ENCODE assay signal across 1 cellular context in genomic region chr18:31565345-31565744, GRCh38.
TF ChIP-seq lines count a peak whose summit lies in the region.

No MANE protein-coding gene starts in this region.

TF ChIP-seq in H1, 55 proteins besides CTCF, POLR2A, EP300 and RAD21 (continued from another document):
- TF ChIP-seq CHD7 (IDR thresholded peaks at IDR 0.05; ENCODE audit: insufficient replicate concordance, low read length): no peak
- no peak for TF ChIP-seq CTBP2 (IDR thresholded peaks at IDR 0.05; ENCODE audit: borderline replicate concordance, insufficient read depth, insufficient read length, low read length)
- TF ChIP-seq SIX5 (IDR thresholded peaks at IDR 0.05; ENCODE audit: low read depth, low read length): no peak
- TF ChIP-seq HDAC6 (IDR thresholded peaks at IDR 0.05; ENCODE audit: low read depth, low read length): no peak
